ENCODE assay signal across 1 cellular context in the genomic region with DNA sequence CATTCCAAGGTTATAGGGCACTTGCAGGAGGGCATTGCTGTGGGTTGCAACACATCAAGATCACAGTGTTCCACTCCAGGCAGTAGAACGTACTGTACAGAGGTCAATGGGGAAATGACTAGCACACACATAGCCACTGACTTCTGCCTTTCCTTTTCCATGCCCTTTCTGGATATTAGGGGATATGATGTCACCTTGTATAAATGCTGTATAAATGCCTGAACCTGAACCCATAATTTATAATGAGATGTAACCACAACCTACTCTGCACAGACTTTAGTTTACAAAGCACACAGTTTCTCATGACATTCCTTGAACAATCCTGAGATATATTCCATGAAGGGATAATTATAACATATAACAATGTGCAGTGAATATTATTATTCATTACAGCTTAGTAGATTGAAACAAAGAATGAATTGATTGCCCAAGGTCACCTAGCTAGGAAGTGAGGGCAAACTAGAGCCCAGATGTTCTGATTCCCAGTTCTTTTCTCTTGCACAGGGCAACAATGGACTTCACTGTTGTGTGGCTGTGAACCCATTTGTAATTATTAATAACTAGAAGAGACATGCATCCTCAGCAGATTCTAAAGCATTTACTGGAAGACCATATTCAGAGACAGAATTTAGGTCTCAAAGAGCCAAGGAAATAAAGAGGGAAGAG.
TF ChIP-seq lines count a peak whose summit lies in the region.

No MANE protein-coding gene starts in this region.

TF ChIP-seq in GM23338, 12 proteins besides CTCF, POLR2A, EP300 and RAD21 (continued from another document):
- TF ChIP-seq, protein P1, sequence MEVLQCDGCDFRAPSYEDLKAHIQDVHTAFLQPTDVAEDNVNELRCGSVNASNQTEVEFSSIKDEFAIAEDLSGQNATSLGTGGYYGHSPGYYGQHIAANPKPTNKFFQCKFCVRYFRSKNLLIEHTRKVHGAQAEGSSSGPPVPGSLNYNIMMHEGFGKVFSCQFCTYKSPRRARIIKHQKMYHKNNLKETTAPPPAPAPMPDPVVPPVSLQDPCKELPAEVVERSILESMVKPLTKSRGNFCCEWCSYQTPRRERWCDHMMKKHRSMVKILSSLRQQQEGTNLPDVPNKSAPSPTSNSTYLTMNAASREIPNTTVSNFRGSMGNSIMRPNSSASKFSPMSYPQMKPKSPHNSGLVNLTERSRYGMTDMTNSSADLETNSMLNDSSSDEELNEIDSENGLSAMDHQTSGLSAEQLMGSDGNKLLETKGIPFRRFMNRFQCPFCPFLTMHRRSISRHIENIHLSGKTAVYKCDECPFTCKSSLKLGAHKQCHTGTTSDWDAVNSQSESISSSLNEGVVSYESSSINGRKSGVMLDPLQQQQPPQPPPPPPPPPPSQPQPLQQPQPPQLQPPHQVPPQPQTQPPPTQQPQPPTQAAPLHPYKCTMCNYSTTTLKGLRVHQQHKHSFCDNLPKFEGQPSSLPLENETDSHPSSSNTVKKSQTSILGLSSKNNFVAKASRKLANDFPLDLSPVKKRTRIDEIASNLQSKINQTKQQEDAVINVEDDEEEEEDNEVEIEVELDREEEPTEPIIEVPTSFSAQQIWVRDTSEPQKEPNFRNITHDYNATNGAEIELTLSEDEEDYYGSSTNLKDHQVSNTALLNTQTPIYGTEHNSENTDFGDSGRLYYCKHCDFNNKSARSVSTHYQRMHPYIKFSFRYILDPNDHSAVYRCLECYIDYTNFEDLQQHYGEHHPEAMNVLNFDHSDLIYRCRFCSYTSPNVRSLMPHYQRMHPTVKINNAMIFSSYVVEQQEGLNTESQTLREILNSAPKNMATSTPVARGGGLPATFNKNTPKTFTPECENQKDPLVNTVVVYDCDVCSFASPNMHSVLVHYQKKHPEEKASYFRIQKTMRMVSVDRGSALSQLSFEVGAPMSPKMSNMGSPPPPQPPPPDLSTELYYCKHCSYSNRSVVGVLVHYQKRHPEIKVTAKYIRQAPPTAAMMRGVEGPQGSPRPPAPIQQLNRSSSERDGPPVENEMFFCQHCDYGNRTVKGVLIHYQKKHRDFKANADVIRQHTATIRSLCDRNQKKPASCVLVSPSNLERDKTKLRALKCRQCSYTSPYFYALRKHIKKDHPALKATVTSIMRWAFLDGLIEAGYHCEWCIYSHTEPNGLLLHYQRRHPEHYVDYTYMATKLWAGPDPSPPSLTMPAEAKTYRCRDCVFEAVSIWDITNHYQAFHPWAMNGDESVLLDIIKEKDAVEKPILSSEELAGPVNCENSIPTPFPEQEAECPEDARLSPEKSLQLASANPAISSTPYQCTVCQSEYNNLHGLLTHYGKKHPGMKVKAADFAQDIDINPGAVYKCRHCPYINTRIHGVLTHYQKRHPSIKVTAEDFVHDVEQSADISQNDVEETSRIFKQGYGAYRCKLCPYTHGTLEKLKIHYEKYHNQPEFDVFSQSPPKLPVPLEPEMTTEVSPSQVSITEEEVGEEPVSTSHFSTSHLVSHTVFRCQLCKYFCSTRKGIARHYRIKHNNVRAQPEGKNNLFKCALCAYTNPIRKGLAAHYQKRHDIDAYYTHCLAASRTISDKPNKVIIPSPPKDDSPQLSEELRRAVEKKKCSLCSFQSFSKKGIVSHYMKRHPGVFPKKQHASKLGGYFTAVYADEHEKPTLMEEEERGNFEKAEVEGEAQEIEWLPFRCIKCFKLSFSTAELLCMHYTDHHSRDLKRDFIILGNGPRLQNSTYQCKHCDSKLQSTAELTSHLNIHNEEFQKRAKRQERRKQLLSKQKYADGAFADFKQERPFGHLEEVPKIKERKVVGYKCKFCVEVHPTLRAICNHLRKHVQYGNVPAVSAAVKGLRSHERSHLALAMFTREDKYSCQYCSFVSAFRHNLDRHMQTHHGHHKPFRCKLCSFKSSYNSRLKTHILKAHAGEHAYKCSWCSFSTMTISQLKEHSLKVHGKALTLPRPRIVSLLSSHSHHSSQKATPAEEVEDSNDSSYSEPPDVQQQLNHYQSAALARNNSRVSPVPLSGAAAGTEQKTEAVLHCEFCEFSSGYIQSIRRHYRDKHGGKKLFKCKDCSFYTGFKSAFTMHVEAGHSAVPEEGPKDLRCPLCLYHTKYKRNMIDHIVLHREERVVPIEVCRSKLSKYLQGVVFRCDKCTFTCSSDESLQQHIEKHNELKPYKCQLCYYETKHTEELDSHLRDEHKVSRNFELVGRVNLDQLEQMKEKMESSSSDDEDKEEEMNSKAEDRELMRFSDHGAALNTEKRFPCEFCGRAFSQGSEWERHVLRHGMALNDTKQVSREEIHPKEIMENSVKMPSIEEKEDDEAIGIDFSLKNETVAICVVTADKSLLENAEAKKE (CRISPR knock-in tag; IDR thresholded peaks at IDR 0.05) = no peak
- no peak for TF ChIP-seq STAT1 (IDR thresholded peaks at IDR 0.05; ENCODE audit: unreplicated experiment)
- no peak for TF ChIP-seq NANOG (IDR thresholded peaks at IDR 0.05; ENCODE audit: borderline replicate concordance)
- TF ChIP-seq CREB1 (CRISPR knock-in tag; IDR thresholded peaks at IDR 0.05; ENCODE audit: low read depth) = no peak
- no peak for TF ChIP-seq EZH2phosphoT487 (IDR thresholded peaks at IDR 0.05; ENCODE audit: unreplicated experiment)
- TF ChIP-seq, protein P2, sequence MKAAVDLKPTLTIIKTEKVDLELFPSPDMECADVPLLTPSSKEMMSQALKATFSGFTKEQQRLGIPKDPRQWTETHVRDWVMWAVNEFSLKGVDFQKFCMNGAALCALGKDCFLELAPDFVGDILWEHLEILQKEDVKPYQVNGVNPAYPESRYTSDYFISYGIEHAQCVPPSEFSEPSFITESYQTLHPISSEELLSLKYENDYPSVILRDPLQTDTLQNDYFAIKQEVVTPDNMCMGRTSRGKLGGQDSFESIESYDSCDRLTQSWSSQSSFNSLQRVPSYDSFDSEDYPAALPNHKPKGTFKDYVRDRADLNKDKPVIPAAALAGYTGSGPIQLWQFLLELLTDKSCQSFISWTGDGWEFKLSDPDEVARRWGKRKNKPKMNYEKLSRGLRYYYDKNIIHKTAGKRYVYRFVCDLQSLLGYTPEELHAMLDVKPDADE (IDR thresholded peaks at IDR 0.05) = no peak
- TF ChIP-seq JUNB (IDR thresholded peaks at IDR 0.05; ENCODE audit: unreplicated experiment) = no peak
- no peak for TF ChIP-seq EZH2 (IDR thresholded peaks at IDR 0.05; ENCODE audit: low read depth, unreplicated experiment)
- no peak for TF ChIP-seq POLR2AphosphoS5 (IDR thresholded peaks at IDR 0.05; ENCODE audit: low read depth)
